In the genomic region with DNA sequence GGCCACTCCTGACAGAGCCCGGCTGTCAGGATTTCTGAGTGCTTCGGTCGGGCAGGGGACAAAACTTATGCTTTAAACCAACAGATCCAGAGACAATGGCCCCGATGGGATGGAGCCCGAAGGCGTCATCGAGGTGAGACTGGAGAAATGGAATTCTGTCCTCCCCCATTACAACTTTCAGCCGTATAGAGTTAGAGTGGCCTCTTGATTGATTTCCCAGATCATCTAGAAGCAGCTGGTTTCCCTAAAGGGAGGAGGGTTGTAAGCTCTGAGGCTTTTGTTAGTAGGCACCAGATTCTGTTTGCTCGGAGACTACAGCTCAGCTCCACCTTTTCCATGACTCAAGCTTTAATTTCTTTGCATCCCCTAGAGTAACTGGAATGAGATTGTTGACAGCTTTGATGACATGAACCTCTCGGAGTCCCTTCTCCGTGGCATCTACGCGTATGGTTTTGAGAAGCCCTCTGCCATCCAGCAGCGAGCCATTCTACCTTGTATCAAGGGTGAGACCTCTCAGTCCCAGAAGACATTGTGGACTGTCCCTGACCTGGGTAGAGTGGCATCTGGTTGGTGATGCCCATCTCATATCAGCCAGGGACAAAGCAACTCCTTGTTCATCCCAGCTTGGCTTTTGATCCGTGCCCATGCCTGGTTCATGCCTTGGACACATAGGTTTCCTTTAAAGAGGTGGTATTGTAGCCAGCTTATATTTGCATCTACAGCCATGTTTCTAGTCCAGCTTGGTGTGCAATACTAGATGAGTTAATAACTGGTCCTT, we compare ENCODE assay signal across 1 cellular context.
TF ChIP-seq lines count a peak whose summit lies in the region.

No MANE protein-coding gene starts in this region.

TF ChIP-seq in IMR-90, 13 proteins besides CTCF, POLR2A, EP300 and RAD21:
- TF ChIP-seq MXI1 (IDR thresholded peaks at IDR 0.05; ENCODE audit: borderline replicate concordance, low read depth, low read length): no peak
- TF ChIP-seq, protein P1, sequence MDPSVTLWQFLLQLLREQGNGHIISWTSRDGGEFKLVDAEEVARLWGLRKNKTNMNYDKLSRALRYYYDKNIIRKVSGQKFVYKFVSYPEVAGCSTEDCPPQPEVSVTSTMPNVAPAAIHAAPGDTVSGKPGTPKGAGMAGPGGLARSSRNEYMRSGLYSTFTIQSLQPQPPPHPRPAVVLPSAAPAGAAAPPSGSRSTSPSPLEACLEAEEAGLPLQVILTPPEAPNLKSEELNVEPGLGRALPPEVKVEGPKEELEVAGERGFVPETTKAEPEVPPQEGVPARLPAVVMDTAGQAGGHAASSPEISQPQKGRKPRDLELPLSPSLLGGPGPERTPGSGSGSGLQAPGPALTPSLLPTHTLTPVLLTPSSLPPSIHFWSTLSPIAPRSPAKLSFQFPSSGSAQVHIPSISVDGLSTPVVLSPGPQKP (IDR thresholded peaks at IDR 0.05; ENCODE audit: borderline replicate concordance, low read depth, low read length): no peak
- TF ChIP-seq CHD1 (IDR thresholded peaks at IDR 0.05; ENCODE audit: low read depth, low read length): no peak
